ENCODE assay signal across 8 cellular contexts in genomic region chr21:24428539-24429186, GRCh38.
DNase-seq lines count a peak whose midpoint lies in the region; ATAC-seq and TF ChIP-seq lines count a peak whose summit lies in the region.

No MANE protein-coding gene starts in this region.

- H3K27ac ChIP-seq in smooth muscle cell (ENCODE audit: low read depth) (no peak overlapping the region), aorta (ENCODE audit: low read depth in 1 of 2, low read length in 2 of 2) (no peak overlapping the region)

- H3K79me2 ChIP-seq in smooth muscle cell (ENCODE audit: low read depth), result no peaks in the 10 kb centered on the region

- WGBS in smooth muscle cell (ENCODE audit: low lambda C conversion rate), result 85% methylated on average over 7 of the region's 7 CpGs
- WGBS in aorta, 2 donors, result 70 to 71% methylated on average over 7 of the region's 7 CpGs

- no peaks in the 10 kb centered on the region for H3F3A ChIP-seq in smooth muscle cell (ENCODE audit: low read depth)

- H3K4me1 Mint-ChIP-seq in naive B cell, result peaks cover 11 to 18% (median 12%) of the 10 kb centered on the region in 3 donors

- no peaks in the 10 kb centered on the region for H3K9me3 Mint-ChIP-seq in naive B cell

- H3K4me3 Mint-ChIP-seq in naive B cell, result peak overlapping the region; percentile 83 to 95 (median 89)

- DNase-seq in NCI-H460 (ENCODE audit: extremely low read depth, low read depth), result peak; percentile 2
- peak; percentile 31 for DNase-seq in naive B cell
- no peak for DNase-seq in smooth muscle cell (lab: John Stamatoyannopoulos, UW; ENCODE audit: unreplicated experiment)
- DNase-seq in KG1 (lab: John Stamatoyannopoulos, UW), result no peak
- DNase-seq in NCI-H524 (lab: John Stamatoyannopoulos, UW), result no peak
- no peak for DNase-seq in aorta

- H3K4me2 ChIP-seq in smooth muscle cell, result no peak overlapping the region

- intact Hi-C loops in aorta (cut with DNase I), result no loop called here

- H3K36me3 ChIP-seq in smooth muscle cell (ENCODE audit: low read depth), result no peaks in the 10 kb centered on the region
- no peaks in the 10 kb centered on the region for H3K36me3 ChIP-seq in aorta (ENCODE audit: control insufficient read depth in 1 of 2, insufficient read depth in 2 of 2, low read length in 1 of 2)

- no peak overlapping the region for H3K9ac ChIP-seq in smooth muscle cell (ENCODE audit: low read depth)

- no peaks in the 10 kb centered on the region for H3K9me3 ChIP-seq in smooth muscle cell (replicated peaks; ENCODE audit: low read depth)
- no peaks in the 10 kb centered on the region for H3K9me3 ChIP-seq in aorta (ENCODE audit: control insufficient read depth, low read length)

- no peak for TF ChIP-seq CTCF in smooth muscle cell (IDR thresholded peaks at IDR 0.05; ENCODE audit: borderline replicate concordance, insufficient read depth, poor library complexity, severe bottlenecking)

- no peaks in the 10 kb centered on the region for H3K27me3 Mint-ChIP-seq in naive B cell

- H3K36me3 Mint-ChIP-seq in naive B cell, result peaks cover 4 to 7% of the 10 kb centered on the region in 2 donors

- H3K4me3 ChIP-seq in smooth muscle cell, result no peak overlapping the region
- no peak overlapping the region for H3K4me3 ChIP-seq in aorta (ENCODE audit: low read length in 2 of 2)

- H3K27me3 ChIP-seq in smooth muscle cell (ENCODE audit: low read depth) (no peaks in the 10 kb centered on the region), aorta (ENCODE audit: control insufficient read depth in 1 of 2, insufficient read depth in 2 of 2, low read length in 1 of 2) (no peaks in the 10 kb centered on the region)

- peak; percentile 89 for ATAC-seq in GM18907 (IDR thresholded peaks at IDR 0.05; ENCODE audit: unreplicated experiment)
- peak; percentile 70 for ATAC-seq in GM21825 (IDR thresholded peaks at IDR 0.05; ENCODE audit: unreplicated experiment)
- ATAC-seq in naive B cell (ENCODE audit: low read depth in 2 of 2), result peak; percentile 90 to 91
- ATAC-seq in aorta (ENCODE audit: low FRiP score), result no peak

- no peaks in the 10 kb centered on the region for H4K20me1 ChIP-seq in smooth muscle cell (ENCODE audit: low read depth)

- no peak overlapping the region for H2AFZ ChIP-seq in smooth muscle cell (ENCODE audit: low read depth)

- peak overlapping the region; percentile 82 to 94 (median 88) for H3K27ac Mint-ChIP-seq in naive B cell

- H3K4me1 ChIP-seq in smooth muscle cell (ENCODE audit: low read depth), result no peaks in the 10 kb centered on the region
- no peaks in the 10 kb centered on the region for H3K4me1 ChIP-seq in aorta (ENCODE audit: control insufficient read depth in 1 of 2, insufficient read depth in 2 of 2, low read length in 2 of 2)

Comparison
In these comparisons a context has a peak if more than half of its experiments do, and no peak if none do; other contexts are left out.
1. DNase-seq: peak in NCI-H460 (single experiment) and naive B cell (single experiment); none in smooth muscle cell (single experiment), KG1 (single experiment), NCI-H524 (0 of 2) and aorta (0 of 2).